2 cellular contexts compared by ENCODE assay signal in the genomic region with DNA sequence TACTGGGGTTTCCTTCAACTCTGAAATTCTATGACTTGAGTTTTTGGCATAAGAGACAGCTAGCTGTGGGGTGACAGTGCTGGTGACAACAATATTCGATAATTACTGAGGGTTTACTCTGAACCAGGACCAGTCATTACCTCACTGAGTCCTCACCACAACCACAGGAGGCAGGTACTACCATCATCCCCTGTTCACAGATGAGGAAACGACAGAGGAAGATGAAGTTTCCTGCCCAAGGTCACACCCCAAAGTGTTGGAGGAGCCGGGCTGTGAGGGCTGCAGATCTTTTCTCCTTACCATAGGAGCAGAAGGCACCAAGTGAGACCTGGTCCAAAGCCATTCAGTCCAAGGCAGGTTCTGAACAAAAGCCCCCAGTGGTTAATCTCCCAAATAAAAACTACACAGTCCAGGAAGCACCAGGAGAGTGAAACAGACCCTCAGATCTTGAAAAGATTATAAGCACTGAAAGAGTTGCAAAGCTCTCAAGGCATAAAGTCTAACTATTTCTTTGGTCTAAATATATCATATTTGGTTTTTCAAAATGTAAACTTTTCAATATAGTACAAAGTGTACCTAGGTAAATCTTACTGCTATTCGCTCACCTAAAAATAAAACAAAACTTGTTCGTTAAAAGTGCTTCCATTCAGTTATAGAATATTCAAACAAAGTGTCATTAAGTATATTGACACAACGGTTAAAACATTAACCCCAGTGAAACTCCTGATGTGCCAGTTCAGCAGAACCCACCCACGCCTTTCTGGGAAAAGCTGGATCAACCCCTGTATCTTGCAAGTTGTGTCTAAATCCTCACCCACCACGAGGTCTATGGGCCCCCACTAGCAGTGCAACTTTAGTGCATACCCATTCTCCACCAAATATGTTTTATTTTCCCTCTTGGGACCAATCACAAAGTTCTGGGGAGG.
A peak's percentile ranks its signal among the peaks of the same experiment; 100 is the strongest.
TF ChIP-seq lines count a peak whose summit lies in the region.

No MANE protein-coding gene starts in this region.

TF ChIP-seq in liver, 16 proteins besides CTCF, POLR2A, EP300 and RAD21 (continued from another document):
- TF ChIP-seq RXRA (IDR thresholded peaks at IDR 0.05) (peak; percentile 66 to 68), FOXA2 (IDR thresholded peaks at IDR 0.05) (peak; percentile 74), HNF4A (conservative IDR thresholded peaks at IDR 0.05) (peak; percentile 57 to 64), NR2F2 (IDR thresholded peaks at IDR 0.05) (no peak), JUND (IDR thresholded peaks at IDR 0.05) (no peak), YY1 (IDR thresholded peaks at IDR 0.05) (peak; percentile 63), EGR1 (IDR thresholded peaks at IDR 0.05; ENCODE audit: low read depth in 2 of 2) (peak; percentile 99), HNF4G (IDR thresholded peaks at IDR 0.05) (no peak)
- TF ChIP-seq, protein P1, sequence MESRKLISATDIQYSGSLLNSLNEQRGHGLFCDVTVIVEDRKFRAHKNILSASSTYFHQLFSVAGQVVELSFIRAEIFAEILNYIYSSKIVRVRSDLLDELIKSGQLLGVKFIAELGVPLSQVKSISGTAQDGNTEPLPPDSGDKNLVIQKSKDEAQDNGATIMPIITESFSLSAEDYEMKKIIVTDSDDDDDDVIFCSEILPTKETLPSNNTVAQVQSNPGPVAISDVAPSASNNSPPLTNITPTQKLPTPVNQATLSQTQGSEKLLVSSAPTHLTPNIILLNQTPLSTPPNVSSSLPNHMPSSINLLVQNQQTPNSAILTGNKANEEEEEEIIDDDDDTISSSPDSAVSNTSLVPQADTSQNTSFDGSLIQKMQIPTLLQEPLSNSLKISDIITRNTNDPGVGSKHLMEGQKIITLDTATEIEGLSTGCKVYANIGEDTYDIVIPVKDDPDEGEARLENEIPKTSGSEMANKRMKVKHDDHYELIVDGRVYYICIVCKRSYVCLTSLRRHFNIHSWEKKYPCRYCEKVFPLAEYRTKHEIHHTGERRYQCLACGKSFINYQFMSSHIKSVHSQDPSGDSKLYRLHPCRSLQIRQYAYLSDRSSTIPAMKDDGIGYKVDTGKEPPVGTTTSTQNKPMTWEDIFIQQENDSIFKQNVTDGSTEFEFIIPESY (IDR thresholded peaks at IDR 0.05) = peak; percentile 37

TF ChIP-seq in SK-N-SH, 30 proteins besides CTCF, POLR2A, EP300 and RAD21 (continued from another document):
- TF ChIP-seq, protein P2, sequence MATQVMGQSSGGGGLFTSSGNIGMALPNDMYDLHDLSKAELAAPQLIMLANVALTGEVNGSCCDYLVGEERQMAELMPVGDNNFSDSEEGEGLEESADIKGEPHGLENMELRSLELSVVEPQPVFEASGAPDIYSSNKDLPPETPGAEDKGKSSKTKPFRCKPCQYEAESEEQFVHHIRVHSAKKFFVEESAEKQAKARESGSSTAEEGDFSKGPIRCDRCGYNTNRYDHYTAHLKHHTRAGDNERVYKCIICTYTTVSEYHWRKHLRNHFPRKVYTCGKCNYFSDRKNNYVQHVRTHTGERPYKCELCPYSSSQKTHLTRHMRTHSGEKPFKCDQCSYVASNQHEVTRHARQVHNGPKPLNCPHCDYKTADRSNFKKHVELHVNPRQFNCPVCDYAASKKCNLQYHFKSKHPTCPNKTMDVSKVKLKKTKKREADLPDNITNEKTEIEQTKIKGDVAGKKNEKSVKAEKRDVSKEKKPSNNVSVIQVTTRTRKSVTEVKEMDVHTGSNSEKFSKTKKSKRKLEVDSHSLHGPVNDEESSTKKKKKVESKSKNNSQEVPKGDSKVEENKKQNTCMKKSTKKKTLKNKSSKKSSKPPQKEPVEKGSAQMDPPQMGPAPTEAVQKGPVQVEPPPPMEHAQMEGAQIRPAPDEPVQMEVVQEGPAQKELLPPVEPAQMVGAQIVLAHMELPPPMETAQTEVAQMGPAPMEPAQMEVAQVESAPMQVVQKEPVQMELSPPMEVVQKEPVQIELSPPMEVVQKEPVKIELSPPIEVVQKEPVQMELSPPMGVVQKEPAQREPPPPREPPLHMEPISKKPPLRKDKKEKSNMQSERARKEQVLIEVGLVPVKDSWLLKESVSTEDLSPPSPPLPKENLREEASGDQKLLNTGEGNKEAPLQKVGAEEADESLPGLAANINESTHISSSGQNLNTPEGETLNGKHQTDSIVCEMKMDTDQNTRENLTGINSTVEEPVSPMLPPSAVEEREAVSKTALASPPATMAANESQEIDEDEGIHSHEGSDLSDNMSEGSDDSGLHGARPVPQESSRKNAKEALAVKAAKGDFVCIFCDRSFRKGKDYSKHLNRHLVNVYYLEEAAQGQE (IDR thresholded peaks at IDR 0.05; ENCODE audit: low read depth, low read length) = no peak
- no peak for TF ChIP-seq GABPA (IDR thresholded peaks at IDR 0.05; ENCODE audit: low read depth)
- TF ChIP-seq, protein P3, sequence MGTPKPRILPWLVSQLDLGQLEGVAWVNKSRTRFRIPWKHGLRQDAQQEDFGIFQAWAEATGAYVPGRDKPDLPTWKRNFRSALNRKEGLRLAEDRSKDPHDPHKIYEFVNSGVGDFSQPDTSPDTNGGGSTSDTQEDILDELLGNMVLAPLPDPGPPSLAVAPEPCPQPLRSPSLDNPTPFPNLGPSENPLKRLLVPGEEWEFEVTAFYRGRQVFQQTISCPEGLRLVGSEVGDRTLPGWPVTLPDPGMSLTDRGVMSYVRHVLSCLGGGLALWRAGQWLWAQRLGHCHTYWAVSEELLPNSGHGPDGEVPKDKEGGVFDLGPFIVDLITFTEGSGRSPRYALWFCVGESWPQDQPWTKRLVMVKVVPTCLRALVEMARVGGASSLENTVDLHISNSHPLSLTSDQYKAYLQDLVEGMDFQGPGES (IDR thresholded peaks at IDR 0.05; ENCODE audit: low read depth, low read length) = no peak
- TF ChIP-seq SMC3 (IDR thresholded peaks at IDR 0.05; ENCODE audit: low read depth, low read length) = no peak
